Comparison of ENCODE assay signal across 8 cellular contexts in the genomic region with DNA sequence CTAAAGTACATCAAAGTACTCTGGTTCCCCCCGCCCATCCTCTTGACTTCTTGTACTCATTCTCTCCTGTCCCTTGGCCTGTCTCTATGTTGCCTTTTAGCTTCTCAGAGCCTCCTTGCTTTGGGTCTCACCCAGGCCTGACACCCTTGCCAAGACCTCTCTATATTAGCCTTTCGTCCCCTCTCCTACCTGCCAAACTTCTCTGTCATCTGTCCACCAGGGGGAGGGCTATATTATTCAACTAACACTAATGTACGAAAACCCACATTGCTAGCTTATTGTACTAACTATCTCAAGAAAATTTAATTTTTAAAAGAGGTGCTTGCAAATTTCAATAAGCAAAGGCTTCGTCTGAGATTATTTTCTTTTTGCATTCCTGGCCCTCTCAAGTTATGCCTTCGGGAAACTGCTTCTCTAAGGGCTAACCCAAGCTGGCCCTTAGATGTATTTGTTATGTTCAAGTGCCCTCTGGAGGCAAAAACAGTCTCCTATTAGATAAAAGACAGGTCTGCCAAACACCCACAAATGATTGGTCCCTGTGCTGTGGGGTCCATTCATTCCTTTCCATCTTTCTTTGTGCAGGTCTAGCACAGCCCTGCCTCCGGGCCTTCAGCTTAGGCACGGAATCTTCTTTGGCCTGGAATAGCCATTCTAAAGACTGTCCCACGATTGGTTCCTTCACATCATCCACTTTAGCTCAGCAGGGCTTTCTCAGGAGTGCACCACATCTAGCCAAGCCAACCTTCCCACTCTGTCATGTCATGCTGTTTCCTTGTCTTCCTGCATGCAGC. TPM values are rescaled to one million over a fixed set of nuclear protein-coding genes. Genes with fewer than 3 reads are reported as not detected.
A peak's percentile ranks its signal among the peaks of the same experiment; 100 is the strongest.
DNase-seq lines count a peak whose midpoint lies in the region; ATAC-seq and TF ChIP-seq lines count a peak whose summit lies in the region.

No MANE protein-coding gene starts in this region.

- POLR2A ChIA-PET in activated CD8-positive, alpha-beta T cell treated with anti-CD3 and anti-CD28 coated beads, Interleukin-2, amount 10 ng/mL, durations not matched to agents 7 days and 5 days (lab: Charles Lee), result interaction anchor here (0.6 to 1.2 kb wide), 5 partner anchors 11 to 834 kb away, joined by 3 to 5 read pairs (median 4); a partner anchor contains a TSS

- peak overlapping the region; percentile 26 for H3K4me3 ChIP-seq in fibroblast of mammary gland (ENCODE audit: control insufficient read depth, low read depth, low read length)

- DNase-seq in Caki2 (ENCODE audit: low read depth) (peak; percentile 61), NCI-H510A treated with DMSO at 0.1 percent for 48 hours (lab: John Stamatoyannopoulos, UW) (peak; percentile 11), fibroblast of mammary gland (ENCODE audit: low read depth) (peak; percentile 57), neural crest cell (ENCODE audit: low read depth, low spot score) (peak; percentile 27), posterior vena cava (ENCODE audit: low spot score) (no peak)
- peak; percentile 68 for DNase-seq in activated CD8-positive, alpha-beta T cell treated with anti-CD3 and anti-CD28 coated beads, Interleukin-2, amount 10 ng/mL, durations not matched to agents 7 days and 5 days

- no peaks in the 10 kb centered on the region for H3K9me3 Mint-ChIP-seq in activated CD8-positive, alpha-beta T cell treated with anti-CD3 and anti-CD28 coated beads, Interleukin-2, amount 10 ng/mL, durations not matched to agents 7 days and 5 days (ENCODE audit: insufficient read depth)
- no peaks in the 10 kb centered on the region for H3K9me3 Mint-ChIP-seq in neural crest cell

- H3K36me3 Mint-ChIP-seq in activated CD8-positive, alpha-beta T cell treated with anti-CD3 and anti-CD28 coated beads, Interleukin-2, amount 10 ng/mL, durations not matched to agents 7 days and 5 days (ENCODE audit: low read depth), result no peaks in the 10 kb centered on the region
- H3K36me3 Mint-ChIP-seq in neural crest cell (ENCODE audit: low read depth), result no peaks in the 10 kb centered on the region

- in situ Hi-C loops in Caki2 (cut with HindIII; ENCODE audit: low pct_unique_long_range_greater_than_20kb, low sequenced_read_pairs), result no loop called here

- peak overlapping the region; percentile 100 for H3K27ac Mint-ChIP-seq in activated CD8-positive, alpha-beta T cell treated with anti-CD3 and anti-CD28 coated beads, Interleukin-2, amount 10 ng/mL, durations not matched to agents 7 days and 5 days
- H3K27ac Mint-ChIP-seq in neural crest cell (ENCODE audit: unreplicated experiment), result no peak overlapping the region

- peak overlapping the region; percentile 72 for H3K4me3 Mint-ChIP-seq in activated CD8-positive, alpha-beta T cell treated with anti-CD3 and anti-CD28 coated beads, Interleukin-2, amount 10 ng/mL, durations not matched to agents 7 days and 5 days
- H3K4me3 Mint-ChIP-seq in neural crest cell, result peak overlapping the region; percentile 62

- TF ChIP-seq CTCF in fibroblast of mammary gland (conservative IDR thresholded peaks at IDR 0.05; ENCODE audit: control insufficient read depth, insufficient read depth, low read depth, low read length), result peak; percentile 46
- TF ChIP-seq CTCF in neural crest cell (conservative IDR thresholded peaks at IDR 0.05), result peak; percentile 85

- peaks cover 35% of the 10 kb centered on the region for H3K4me1 Mint-ChIP-seq in activated CD8-positive, alpha-beta T cell treated with anti-CD3 and anti-CD28 coated beads, Interleukin-2, amount 10 ng/mL, durations not matched to agents 7 days and 5 days (ENCODE audit: low read depth)
- peaks cover 8% of the 10 kb centered on the region for H3K4me1 Mint-ChIP-seq in neural crest cell

- ATAC-seq in GM19324 (IDR thresholded peaks at IDR 0.05; ENCODE audit: low FRiP score, unreplicated experiment) (peak; percentile 84), HG03175 (IDR thresholded peaks at IDR 0.05; ENCODE audit: unreplicated experiment) (peak; percentile 86)
- ATAC-seq in activated CD8-positive, alpha-beta T cell treated with anti-CD3 and anti-CD28 coated beads, Interleukin-2, amount 10 ng/mL, durations not matched to agents 7 days and 5 days, result peak; percentile 73

- intact Hi-C loops in posterior vena cava (cut with DNase I), result no loop called here

- CTCF ChIA-PET in activated CD8-positive, alpha-beta T cell treated with anti-CD3 and anti-CD28 coated beads, Interleukin-2, amount 10 ng/mL, durations not matched to agents 7 days and 5 days (lab: Charles Lee), result interaction anchor here (0.7 to 5.0 kb wide), 38 partner anchors 10 to 1095 kb away, joined by 3 to 42 read pairs (median 4); a partner anchor contains a TSS

- H3K27me3 Mint-ChIP-seq in activated CD8-positive, alpha-beta T cell treated with anti-CD3 and anti-CD28 coated beads, Interleukin-2, amount 10 ng/mL, durations not matched to agents 7 days and 5 days (ENCODE audit: low read depth), result no peaks in the 10 kb centered on the region
- H3K27me3 Mint-ChIP-seq in neural crest cell (ENCODE audit: low read depth), result no peaks in the 10 kb centered on the region

RNA-seq across cellular contexts. Expression of a gene that starts 6.4 kb away (rescaled TPM):
- 11.7 and 16.3 TPM in 2 replicates for total RNA-seq in Caki2 (2014; rRNA removed; shearing (Covaris generic); ENCODE audit: low replicate concordance)
- 10 to 100 TPM; 35.6 to 37.3 TPM for total RNA-seq in activated CD8-positive, alpha-beta T cell treated with anti-CD3 and anti-CD28 coated beads, Interleukin-2, amount 10 ng/mL, durations not matched to agents 7 days and 5 days
- 32.0 and 34.6 TPM in 2 replicates for total RNA-seq in neural crest cell
- total RNA-seq in posterior vena cava, result 10 to 100 TPM; 14.9 to 16.8 TPM

RNA-seq across cellular contexts. Expression of a gene that starts 12.1 kb away (rescaled TPM):
- total RNA-seq in Caki2 (2014; rRNA removed; shearing (Covaris generic); ENCODE audit: low replicate concordance), result 26.4 and 26.7 TPM in 2 replicates
- 10 to 100 TPM; 13.4 to 13.5 TPM for total RNA-seq in activated CD8-positive, alpha-beta T cell treated with anti-CD3 and anti-CD28 coated beads, Interleukin-2, amount 10 ng/mL, durations not matched to agents 7 days and 5 days
- total RNA-seq in neural crest cell, result 23.5 and 25.6 TPM in 2 replicates
- 1 to 10 TPM; 3.8 to 7.0 TPM for total RNA-seq in posterior vena cava
